In genomic region chr3:42750834-42751233, GRCh38 we compare ENCODE assay signal across 26 cellular contexts. TPM values are rescaled to one million over a fixed set of nuclear protein-coding genes. Genes with fewer than 3 reads are reported as not detected.
DNase-seq lines count a peak whose midpoint lies in the region; ATAC-seq, FAIRE-seq and TF ChIP-seq lines count a peak whose summit lies in the region.
"Had no signal": no experiment of that assay in that cellular context is flagged by ENCODE, and none has a peak within 500 bp of the region (broad histone marks: within the 10 kb centered on the region; RNA-seq: fewer than 3 reads in every experiment).

No MANE protein-coding gene starts in this region.

- H3K27me3 ChIP-seq in right atrium auricular region (no peaks in the 10 kb centered on the region), heart left ventricle (no peaks in the 10 kb centered on the region), sigmoid colon (no peaks in the 10 kb centered on the region)
- H3K27me3 ChIP-seq: BE2C had no signal

- H3K27ac Mint-ChIP-seq in activated CD4-positive, alpha-beta memory T cell treated with anti-CD3 and anti-CD28 coated beads, Interleukin-2, amount 10 ng/mL, durations not matched to agents 7 days and 5 days: no peak overlapping the region
- H3K27ac Mint-ChIP-seq in activated CD4-positive, alpha-beta memory T cell treated with anti-CD3 and anti-CD28 coated beads for 36 hours: no peak overlapping the region
- no peak overlapping the region for H3K27ac Mint-ChIP-seq in stimulated activated naive B cell treated with anti-CD40 and anti-IgM and Interleukin-4, amounts not matched to agents 10 μg/mL and 1 μg/mL and 100 μg/mL, for 72 hours

- H3K36me3 Mint-ChIP-seq in activated CD4-positive, alpha-beta memory T cell treated with anti-CD3 and anti-CD28 coated beads, Interleukin-2, amount 10 ng/mL, durations not matched to agents 7 days and 5 days (ENCODE audit: low read depth): no peaks in the 10 kb centered on the region
- no peaks in the 10 kb centered on the region for H3K36me3 Mint-ChIP-seq in activated CD4-positive, alpha-beta memory T cell treated with anti-CD3 and anti-CD28 coated beads for 36 hours
- peaks cover 0 to 2% of the 10 kb centered on the region in 2 donors for H3K36me3 Mint-ChIP-seq in stimulated activated naive B cell treated with anti-CD40 and anti-IgM and Interleukin-4, amounts not matched to agents 10 μg/mL and 1 μg/mL and 100 μg/mL, for 72 hours

- POLR2A ChIA-PET in activated CD4-positive, alpha-beta memory T cell treated with anti-CD3 and anti-CD28 coated beads, Interleukin-2, amount 10 ng/mL, durations not matched to agents 7 days and 5 days (lab: Charles Lee): no interaction called here
- POLR2A ChIA-PET in activated CD4-positive, alpha-beta memory T cell treated with anti-CD3 and anti-CD28 coated beads for 36 hours (lab: Charles Lee): no interaction called here

- H3K27ac ChIP-seq in right atrium auricular region (no peak overlapping the region), heart left ventricle (no peak overlapping the region), sigmoid colon (peak overlapping the region in 3 of 4 donors; percentile 84 to 90 (median 84))
- H3K27ac ChIP-seq: 22Rv1, RWPE1 had no signal

- H3K4me3 ChIP-seq in right atrium auricular region (no peak overlapping the region), heart left ventricle (no peak overlapping the region), sigmoid colon (no peak overlapping the region)

- H3K27me3 Mint-ChIP-seq in activated CD4-positive, alpha-beta memory T cell treated with anti-CD3 and anti-CD28 coated beads, Interleukin-2, amount 10 ng/mL, durations not matched to agents 7 days and 5 days: no peaks in the 10 kb centered on the region
- H3K27me3 Mint-ChIP-seq in activated CD4-positive, alpha-beta memory T cell treated with anti-CD3 and anti-CD28 coated beads for 36 hours: no peaks in the 10 kb centered on the region
- H3K27me3 Mint-ChIP-seq in stimulated activated naive B cell treated with anti-CD40 and anti-IgM and Interleukin-4, amounts not matched to agents 10 μg/mL and 1 μg/mL and 100 μg/mL, for 72 hours: no peaks in the 10 kb centered on the region
- H3K27me3 Mint-ChIP-seq: CD8-positive, alpha-beta memory T cell had no signal

- TF ChIP-seq EP300 in sigmoid colon (IDR thresholded peaks at IDR 0.05): no peak

- no peak for ATAC-seq in heart left ventricle
- ATAC-seq in stimulated activated naive B cell treated with anti-CD40 and anti-IgM and Interleukin-4, amounts not matched to agents 10 μg/mL and 1 μg/mL and 100 μg/mL, for 72 hours (replicated peaks): no peak
- ATAC-seq: Panc1 had no signal

- CTCF ChIA-PET in activated CD4-positive, alpha-beta memory T cell treated with anti-CD3 and anti-CD28 coated beads, Interleukin-2, amount 10 ng/mL, durations not matched to agents 7 days and 5 days (lab: Charles Lee): interaction anchor here (1.0 to 1.4 kb wide), 4 partner anchors 12 to 249 kb away, joined by 3 to 5 read pairs (median 4); partner anchors contain the start of gene VIPR1
- CTCF ChIA-PET in activated CD4-positive, alpha-beta memory T cell treated with anti-CD3 and anti-CD28 coated beads for 36 hours (lab: Charles Lee): interaction anchor here (1.7 kb wide), 1 partner anchor 201 kb away, joined by 4 read pairs; no protein-coding TSS in a partner anchor

- TF ChIP-seq CTCF in right atrium auricular region (IDR thresholded peaks at IDR 0.05) (no peak), heart left ventricle (IDR thresholded peaks at IDR 0.05) (no peak), sigmoid colon (IDR thresholded peaks at IDR 0.05) (no peak)

- 95 to 98% (median 97%) methylated on average over 7 of the region's 7 CpGs for WGBS in heart left ventricle, 4 donors
- 93 to 95% methylated on average over 7 of the region's 7 CpGs for WGBS in sigmoid colon, 2 donors

- H3K9me3 ChIP-seq in right atrium auricular region (no peaks in the 10 kb centered on the region), heart left ventricle (no peaks in the 10 kb centered on the region), sigmoid colon (no peaks in the 10 kb centered on the region)
- H3K9me3 ChIP-seq: BE2C had no signal

- H3K4me1 ChIP-seq in right atrium auricular region: peaks cover 0 to 9% of the 10 kb centered on the region in 2 donors
- H3K4me1 ChIP-seq in heart left ventricle: peaks cover 0 to 38% (median 11%) of the 10 kb centered on the region in 12 donors
- H3K4me1 ChIP-seq in sigmoid colon: peaks cover 0 to 65% (median 52%) of the 10 kb centered on the region in 4 donors
- H3K4me1 ChIP-seq: BE2C had no signal

- H3K36me3 ChIP-seq in right atrium auricular region: no peaks in the 10 kb centered on the region
- no peaks in the 10 kb centered on the region for H3K36me3 ChIP-seq in heart left ventricle
- H3K36me3 ChIP-seq in sigmoid colon: no peaks in the 10 kb centered on the region
- H3K36me3 ChIP-seq: BE2C had no signal

- no peaks in the 10 kb centered on the region for H3K9me3 Mint-ChIP-seq in activated CD4-positive, alpha-beta memory T cell treated with anti-CD3 and anti-CD28 coated beads, Interleukin-2, amount 10 ng/mL, durations not matched to agents 7 days and 5 days
- H3K9me3 Mint-ChIP-seq in activated CD4-positive, alpha-beta memory T cell treated with anti-CD3 and anti-CD28 coated beads for 36 hours: no peaks in the 10 kb centered on the region
- H3K9me3 Mint-ChIP-seq in stimulated activated naive B cell treated with anti-CD40 and anti-IgM and Interleukin-4, amounts not matched to agents 10 μg/mL and 1 μg/mL and 100 μg/mL, for 72 hours: no peaks in the 10 kb centered on the region
- H3K9me3 Mint-ChIP-seq: CD14-positive monocyte; CD8-positive, alpha-beta memory T cell had no signal

- DNase-seq in activated CD4-positive, alpha-beta memory T cell treated with anti-CD3 and anti-CD28 coated beads, Interleukin-2, amount 10 ng/mL, durations not matched to agents 7 days and 5 days: peak; percentile 6
- DNase-seq in activated CD4-positive, alpha-beta memory T cell treated with anti-CD3 and anti-CD28 coated beads for 36 hours: no peak
- peak; percentile 43 for DNase-seq in right atrium auricular region (ENCODE audit: low spot score)
- DNase-seq in heart left ventricle: no peak
- peak; percentile 44 for DNase-seq in sigmoid colon
- no peak for DNase-seq in HTR-8/SVneo (ENCODE audit: insufficient read length, low spot score)
- DNase-seq in UCSD-AML1 (lab: John Stamatoyannopoulos, UW; ENCODE audit: unreplicated experiment): no peak
- no peak for DNase-seq in stimulated activated naive B cell treated with anti-CD40 and anti-IgM and Interleukin-4, amounts not matched to agents 10 μg/mL and 1 μg/mL and 100 μg/mL, for 72 hours
- DNase-seq: BE2C; CD8-positive, alpha-beta memory T cell; DMS79 treated with DMSO at 0.1 percent for 48 hours; GF-D8; NCI-H1048; NCI-H1417; NCI-H1694 treated with DMSO at 0.1 percent for 48 hours; NCI-H2081 treated with DMSO at 0.1 percent for 48 hours; NCI-H2171; NCI-H226; NCI-H510A; NCI-H69 had no signal

- H3K4me3 Mint-ChIP-seq in activated CD4-positive, alpha-beta memory T cell treated with anti-CD3 and anti-CD28 coated beads, Interleukin-2, amount 10 ng/mL, durations not matched to agents 7 days and 5 days: no peak overlapping the region
- H3K4me3 Mint-ChIP-seq in activated CD4-positive, alpha-beta memory T cell treated with anti-CD3 and anti-CD28 coated beads for 36 hours: no peak overlapping the region
- H3K4me3 Mint-ChIP-seq in stimulated activated naive B cell treated with anti-CD40 and anti-IgM and Interleukin-4, amounts not matched to agents 10 μg/mL and 1 μg/mL and 100 μg/mL, for 72 hours: no peak overlapping the region
- H3K4me3 Mint-ChIP-seq: CD14-positive monocyte; CD8-positive, alpha-beta memory T cell had no signal

- intact Hi-C loops in activated CD4-positive, alpha-beta memory T cell treated with anti-CD3 and anti-CD28 coated beads for 36 hours (cut with micrococcal nuclease): no loop called here
- intact Hi-C loops in heart left ventricle (cut with DNase I): loop anchor here in 5 of 10 donors (5.0 to 10.0 kb wide), 4 partner anchors 169 to 246 kb away; partner anchors contain the start of genes SEC22C (in 2 of the 5) and VIPR1 (in 1 of the 5)
- intact Hi-C loops in sigmoid colon (cut with DNase I): no loop called here

- H3K4me1 Mint-ChIP-seq in activated CD4-positive, alpha-beta memory T cell treated with anti-CD3 and anti-CD28 coated beads, Interleukin-2, amount 10 ng/mL, durations not matched to agents 7 days and 5 days: peaks cover 52% of the 10 kb centered on the region
- peaks cover 25% of the 10 kb centered on the region for H3K4me1 Mint-ChIP-seq in activated CD4-positive, alpha-beta memory T cell treated with anti-CD3 and anti-CD28 coated beads for 36 hours (ENCODE audit: low read depth)
- H3K4me1 Mint-ChIP-seq in stimulated activated naive B cell treated with anti-CD40 and anti-IgM and Interleukin-4, amounts not matched to agents 10 μg/mL and 1 μg/mL and 100 μg/mL, for 72 hours: peaks cover 3 to 6% of the 10 kb centered on the region in 2 donors

- FAIRE-seq in HTR-8/SVneo (lab: Jason Lieb, UNC): no peak
- FAIRE-seq: GM12891 had no signal

- TF ChIP-seq POLR2A in heart left ventricle (IDR thresholded peaks at IDR 0.05) (no peak), sigmoid colon (IDR thresholded peaks at IDR 0.05) (no peak)

RNA-seq across cellular contexts. Expression of gene CCDC13, which starts 22.2 kb away (rescaled TPM):
- under 1 TPM; 0.63 to 0.83 TPM for total RNA-seq in activated CD4-positive, alpha-beta memory T cell treated with anti-CD3 and anti-CD28 coated beads, Interleukin-2, amount 10 ng/mL, durations not matched to agents 7 days and 5 days
- total RNA-seq in activated CD4-positive, alpha-beta memory T cell treated with anti-CD3 and anti-CD28 coated beads for 36 hours: under 1 TPM in 1 of 2 experiments, not detected in 1; 0.76 TPM
- total RNA-seq in right atrium auricular region: under 1 TPM in 1 of 2 donors, not detected in 1; 0.35 TPM
- 1 to 10 TPM in 1 of 9 donors, under 1 TPM in 7, not detected in 1; 0.44 to 1.4 (median 0.83) TPM for total RNA-seq in heart left ventricle
- 1 to 10 TPM in 1 of 2 donors, under 1 TPM in 1; 0.53 to 1.1 TPM for polyA plus RNA-seq in heart left ventricle
- 1 to 10 TPM in 3 of 4 donors, not detected in 1; 1.3 to 3.9 (median 1.8) TPM for total RNA-seq in sigmoid colon
- polyA plus RNA-seq in sigmoid colon: under 1 TPM; 0.60 to 0.85 (median 0.69) TPM
- total RNA-seq: H4 had no signal

RNA-seq across cellular contexts. Expression of gene HHATL, which starts 48.2 kb away (rescaled TPM):
- total RNA-seq in activated CD4-positive, alpha-beta memory T cell treated with anti-CD3 and anti-CD28 coated beads, Interleukin-2, amount 10 ng/mL, durations not matched to agents 7 days and 5 days: under 1 TPM in 1 of 2 experiments, not detected in 1; 0.25 TPM
- total RNA-seq in activated CD4-positive, alpha-beta memory T cell treated with anti-CD3 and anti-CD28 coated beads for 36 hours: not detected
- total RNA-seq in right atrium auricular region (100 to 1,000 TPM; 444 to 908 TPM), heart left ventricle (100 to 1,000 TPM; 305 to 823 (median 538) TPM), sigmoid colon (not detected)
- polyA plus RNA-seq in heart left ventricle (1,000 to 10,000 TPM in 1 of 2 donors, 100 to 1,000 TPM in 1; 188 to 1,023 TPM), sigmoid colon (1 to 10 TPM in 1 of 3 donors, under 1 TPM in 1, not detected in 1; 0.31 to 1.4 TPM)
- total RNA-seq: CD8-positive, alpha-beta memory T cell; H4 had no signal
- polyA plus RNA-seq: CD14-positive monocyte; CD8-positive, alpha-beta memory T cell had no signal

RNA-seq across cellular contexts. Expression of gene HIGD1A, which starts 53.5 kb away (rescaled TPM):
- total RNA-seq in activated CD4-positive, alpha-beta memory T cell treated with anti-CD3 and anti-CD28 coated beads, Interleukin-2, amount 10 ng/mL, durations not matched to agents 7 days and 5 days: 10 to 100 TPM; 56.9 to 61.2 TPM
- 10 to 100 TPM; 63.7 to 68.4 TPM for total RNA-seq in activated CD4-positive, alpha-beta memory T cell treated with anti-CD3 and anti-CD28 coated beads for 36 hours
- total RNA-seq in right atrium auricular region: 100 to 1,000 TPM; 213 to 299 TPM
- total RNA-seq in heart left ventricle: 100 to 1,000 TPM; 170 to 353 (median 313) TPM
- 100 to 1,000 TPM; 291 to 497 TPM for polyA plus RNA-seq in heart left ventricle
- 100 to 1,000 TPM; 127 to 272 (median 176) TPM for total RNA-seq in sigmoid colon
- polyA plus RNA-seq in sigmoid colon: 1,000 to 10,000 TPM in 1 of 3 donors, 100 to 1,000 TPM in 2; 314 to 1,597 (median 947) TPM

RNA-seq across cellular contexts. Expression of gene ACKR2, which starts 58.4 kb away (rescaled TPM):
- 1 to 10 TPM; 2.0 to 2.3 TPM for total RNA-seq in activated CD4-positive, alpha-beta memory T cell treated with anti-CD3 and anti-CD28 coated beads, Interleukin-2, amount 10 ng/mL, durations not matched to agents 7 days and 5 days
- under 1 TPM; 0.44 to 0.74 TPM for total RNA-seq in activated CD4-positive, alpha-beta memory T cell treated with anti-CD3 and anti-CD28 coated beads for 36 hours
- total RNA-seq in right atrium auricular region: 1 to 10 TPM in 1 of 2 donors, under 1 TPM in 1; 0.78 to 6.2 TPM
- 1 to 10 TPM in 4 of 9 donors, under 1 TPM in 5; 0.42 to 3.1 (median 0.67) TPM for total RNA-seq in heart left ventricle
- polyA plus RNA-seq in heart left ventricle: under 1 TPM; 0.22 to 0.57 TPM
- 1 to 10 TPM; 1.5 to 8.6 (median 4.0) TPM for total RNA-seq in sigmoid colon
- polyA plus RNA-seq in sigmoid colon: 1 to 10 TPM; 1.2 to 3.3 (median 1.2) TPM
- total RNA-seq: H4 had no signal
- polyA plus RNA-seq: CD14-positive monocyte; CD8-positive, alpha-beta memory T cell had no signal

Comparison
In these comparisons a context has a peak if more than half of its experiments do, and no peak if none do; other contexts are left out.
1. DNase-seq: peak in activated CD4-positive, alpha-beta memory T cell treated with anti-CD3 and anti-CD28 coated beads, Interleukin-2, amount 10 ng/mL, durations not matched to agents 7 days and 5 days (single experiment), right atrium auricular region (single experiment) and sigmoid colon (single experiment); none in activated CD4-positive, alpha-beta memory T cell treated with anti-CD3 and anti-CD28 coated beads for 36 hours (single experiment), heart left ventricle (0 of 5), HTR-8/SVneo (single experiment), UCSD-AML1 (single experiment) and stimulated activated naive B cell treated with anti-CD40 and anti-IgM and Interleukin-4, amounts not matched to agents 10 μg/mL and 1 μg/mL and 100 μg/mL, for 72 hours (single experiment).
2. H3K27ac ChIP-seq: peak in sigmoid colon (3 of 4); none in right atrium auricular region (0 of 2) and heart left ventricle (0 of 12).
3. RNA of gene HHATL, which starts 48.2 kb away (total RNA-seq): 444 to 908 TPM in right atrium auricular region and 305 to 823 TPM in heart left ventricle; 0.25 TPM in activated CD4-positive, alpha-beta memory T cell treated with anti-CD3 and anti-CD28 coated beads, Interleukin-2, amount 10 ng/mL, durations not matched to agents 7 days and 5 days, not detected in sigmoid colon and not detected in activated CD4-positive, alpha-beta memory T cell treated with anti-CD3 and anti-CD28 coated beads for 36 hours; every median in the first group is over 100 times any median in the second.